In genomic region chr14:99260116-99260515, GRCh38 we compare ENCODE assay signal across 17 cellular contexts. TPM values are rescaled to one million over a fixed set of nuclear protein-coding genes. Genes with fewer than 3 reads are reported as not detected.
DNase-seq lines count a peak whose midpoint lies in the region; ATAC-seq and TF ChIP-seq lines count a peak whose summit lies in the region.
"Had no signal": no experiment of that assay in that cellular context is flagged by ENCODE, and none has a peak within 500 bp of the region (broad histone marks: within the 10 kb centered on the region; RNA-seq: fewer than 3 reads in every experiment).

No MANE protein-coding gene starts in this region.

- intact Hi-C loops in activated T-helper 1 cell treated with anti-CD3 and anti-CD28 coated beads, Interleukin-12 subunit alpha, Interleukin-12 subunit beta, Interleukin-2, Interleukin-4 antibody, amounts not matched to agents 30 ng/mL and 10 ng/mL and 1 ng/mL, durations not matched to agents 14 hours and 24 hours and 36 hours (cut with micrococcal nuclease): loop anchor here (2.0 to 10.0 kb wide), 6 partner anchors 17 to 1968 kb away; no protein-coding TSS in a partner anchor
- intact Hi-C loops in vagina (cut with DNase I): no loop called here

- H3K27me3 Mint-ChIP-seq in stimulated activated naive CD8-positive, alpha-beta T cell treated with anti-CD3 and anti-CD28 coated beads, Interleukin-15, Interleukin-2, amounts not matched to agents 100 ng/mL and 50 ng/mL, for 24 hours: no peaks in the 10 kb centered on the region
- no peaks in the 10 kb centered on the region for H3K27me3 Mint-ChIP-seq in activated T-helper 1 cell treated with anti-CD3 and anti-CD28 coated beads, Interleukin-12 subunit alpha, Interleukin-12 subunit beta, Interleukin-2, Interleukin-4 antibody, amounts not matched to agents 30 ng/mL and 10 ng/mL and 1 ng/mL, durations not matched to agents 14 hours and 24 hours and 36 hours (ENCODE audit: insufficient read depth)

- TF ChIP-seq CTCF in vagina (IDR thresholded peaks at IDR 0.05): no peak

- H3K4me1 ChIP-seq in vagina: peaks cover 14% of the 10 kb centered on the region
- H3K4me1 ChIP-seq: sigmoid colon had no signal

- no peak for ATAC-seq in stimulated activated naive CD8-positive, alpha-beta T cell treated with anti-CD3 and anti-CD28 coated beads, Interleukin-15, Interleukin-2, amounts not matched to agents 100 U/mL and 50 U/mL, for 24 hours
- no peak for ATAC-seq in HG02981 (IDR thresholded peaks at IDR 0.05; ENCODE audit: unreplicated experiment)

- H3K36me3 Mint-ChIP-seq in stimulated activated naive CD8-positive, alpha-beta T cell treated with anti-CD3 and anti-CD28 coated beads, Interleukin-15, Interleukin-2, amounts not matched to agents 100 ng/mL and 50 ng/mL, for 24 hours (ENCODE audit: low read depth): peaks cover 54% of the 10 kb centered on the region
- H3K36me3 Mint-ChIP-seq in activated T-helper 1 cell treated with anti-CD3 and anti-CD28 coated beads, Interleukin-12 subunit alpha, Interleukin-12 subunit beta, Interleukin-2, Interleukin-4 antibody, amounts not matched to agents 30 ng/mL and 10 ng/mL and 1 ng/mL, durations not matched to agents 14 hours and 24 hours and 36 hours (ENCODE audit: low read depth): peaks cover 33% of the 10 kb centered on the region

- H3K27ac Mint-ChIP-seq in stimulated activated naive CD8-positive, alpha-beta T cell treated with anti-CD3 and anti-CD28 coated beads, Interleukin-15, Interleukin-2, amounts not matched to agents 100 ng/mL and 50 ng/mL, for 24 hours: peak overlapping the region; percentile 99
- peak overlapping the region; percentile 100 for H3K27ac Mint-ChIP-seq in activated T-helper 1 cell treated with anti-CD3 and anti-CD28 coated beads, Interleukin-12 subunit alpha, Interleukin-12 subunit beta, Interleukin-2, Interleukin-4 antibody, amounts not matched to agents 30 ng/mL and 10 ng/mL and 1 ng/mL, durations not matched to agents 14 hours and 24 hours and 36 hours
- H3K27ac Mint-ChIP-seq: activated B cell treated with CpG ODN at 0.5 μM for 24 hours had no signal

- H3K4me3 Mint-ChIP-seq in stimulated activated naive CD8-positive, alpha-beta T cell treated with anti-CD3 and anti-CD28 coated beads, Interleukin-15, Interleukin-2, amounts not matched to agents 100 ng/mL and 50 ng/mL, for 24 hours: peak overlapping the region; percentile 88
- peak overlapping the region; percentile 99 for H3K4me3 Mint-ChIP-seq in activated T-helper 1 cell treated with anti-CD3 and anti-CD28 coated beads, Interleukin-12 subunit alpha, Interleukin-12 subunit beta, Interleukin-2, Interleukin-4 antibody, amounts not matched to agents 30 ng/mL and 10 ng/mL and 1 ng/mL, durations not matched to agents 14 hours and 24 hours and 36 hours
- H3K4me3 Mint-ChIP-seq: activated B cell treated with CpG ODN at 0.5 μM for 24 hours had no signal

- H3K9me3 Mint-ChIP-seq in stimulated activated naive CD8-positive, alpha-beta T cell treated with anti-CD3 and anti-CD28 coated beads, Interleukin-15, Interleukin-2, amounts not matched to agents 100 ng/mL and 50 ng/mL, for 24 hours: no peaks in the 10 kb centered on the region
- H3K9me3 Mint-ChIP-seq in activated T-helper 1 cell treated with anti-CD3 and anti-CD28 coated beads, Interleukin-12 subunit alpha, Interleukin-12 subunit beta, Interleukin-2, Interleukin-4 antibody, amounts not matched to agents 30 ng/mL and 10 ng/mL and 1 ng/mL, durations not matched to agents 14 hours and 24 hours and 36 hours: no peaks in the 10 kb centered on the region
- H3K9me3 Mint-ChIP-seq: activated B cell treated with CpG ODN at 0.5 μM for 24 hours had no signal

- H3K27me3 ChIP-seq in vagina: no peaks in the 10 kb centered on the region
- H3K27me3 ChIP-seq: MG63 had no signal

- no peaks in the 10 kb centered on the region for H3K36me3 ChIP-seq in vagina
- H3K36me3 ChIP-seq: MG63, sigmoid colon had no signal

- no peaks in the 10 kb centered on the region for H3K9me3 ChIP-seq in vagina
- H3K9me3 ChIP-seq: MG63, mucosa of descending colon, sigmoid colon had no signal

- H3K4me1 Mint-ChIP-seq in stimulated activated naive CD8-positive, alpha-beta T cell treated with anti-CD3 and anti-CD28 coated beads, Interleukin-15, Interleukin-2, amounts not matched to agents 100 ng/mL and 50 ng/mL, for 24 hours (ENCODE audit: low read depth): peaks cover 100% of the 10 kb centered on the region
- peaks cover 97% of the 10 kb centered on the region for H3K4me1 Mint-ChIP-seq in activated T-helper 1 cell treated with anti-CD3 and anti-CD28 coated beads, Interleukin-12 subunit alpha, Interleukin-12 subunit beta, Interleukin-2, Interleukin-4 antibody, amounts not matched to agents 30 ng/mL and 10 ng/mL and 1 ng/mL, durations not matched to agents 14 hours and 24 hours and 36 hours (ENCODE audit: low read depth)
- H3K4me1 Mint-ChIP-seq: activated B cell treated with CpG ODN at 0.5 μM for 24 hours had no signal

- DNase-seq in stimulated activated naive CD8-positive, alpha-beta T cell treated with anti-CD3 and anti-CD28 coated beads, Interleukin-15, Interleukin-2, amounts not matched to agents 100 U/mL and 50 U/mL, for 24 hours: no peak
- no peak for DNase-seq in activated T-helper 1 cell treated with anti-CD3 and anti-CD28 coated beads, Interleukin-12 subunit alpha, Interleukin-12 subunit beta, Interleukin-2, Interleukin-4 antibody, amounts not matched to agents 30 ng/mL and 10 ng/mL and 1 ng/mL, durations not matched to agents 14 hours and 24 hours and 36 hours (ENCODE audit: low spot score)
- DNase-seq in mesenteric fat pad (ENCODE audit: low spot score): peak; percentile 28
- DNase-seq in vagina (ENCODE audit: extremely low spot score in 2 of 2): no peak
- DNase-seq in GF-D8 (lab: John Stamatoyannopoulos, UW): no peak
- no peak for DNase-seq in NCI-H524 treated with DMSO at 0.1 percent for 48 hours (lab: John Stamatoyannopoulos, UW)
- DNase-seq: activated B cell treated with CpG ODN at 0.5 μM for 24 hours; foreskin fibroblast; MG63; mucosa of descending colon; NCI-H345; sigmoid colon; stimulated activated CD4-positive, alpha-beta T cell treated with anti-CD3 and anti-CD28 coated beads, Interleukin-2, amount 100 ng/mL, for 48 hours had no signal

- H3K4me3 ChIP-seq in vagina: no peak overlapping the region
- H3K4me3 ChIP-seq: GM12878, MG63, mucosa of descending colon, sigmoid colon had no signal

- no peak for TF ChIP-seq POLR2A in vagina (IDR thresholded peaks at IDR 0.05)

- H3K27ac ChIP-seq in vagina: peak overlapping the region; percentile 1
- H3K27ac ChIP-seq: sigmoid colon had no signal

RNA-seq across cellular contexts. Expression of gene BCL11B, which starts 11.9 kb away (rescaled TPM):
- total RNA-seq in activated T-helper 1 cell treated with anti-CD3 and anti-CD28 coated beads, Interleukin-12 subunit alpha, Interleukin-12 subunit beta, Interleukin-2, Interleukin-4 antibody, amounts not matched to agents 30 ng/mL and 10 ng/mL and 1 ng/mL, durations not matched to agents 14 hours and 24 hours and 36 hours: 43.5 and 45.4 TPM in 2 replicates
- total RNA-seq in mesenteric fat pad: 0.67 TPM
- total RNA-seq in vagina: 11.5 TPM
- total RNA-seq: G401 had no signal
